Comparison of ENCODE assay signal across 12 cellular contexts in the genomic region with DNA sequence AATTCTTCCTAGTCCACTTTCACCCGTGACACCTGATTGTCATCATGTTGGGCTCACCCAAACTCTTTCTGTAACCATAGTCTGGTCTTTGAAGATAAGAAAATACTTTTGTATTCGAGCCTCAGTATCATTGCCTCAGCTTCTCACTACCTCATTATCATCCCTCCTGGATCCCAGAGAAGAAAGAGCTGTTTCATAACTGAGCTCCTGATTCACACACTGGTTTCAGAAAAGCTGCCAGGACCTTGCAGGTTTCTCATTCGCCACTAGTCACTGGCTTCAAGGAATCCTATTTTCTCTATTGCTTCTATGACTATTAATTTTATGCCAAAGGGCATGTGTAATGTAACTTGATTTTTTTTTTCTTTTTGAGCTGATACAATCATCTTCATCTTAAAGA. TPM values are rescaled to one million over a fixed set of nuclear protein-coding genes. Genes with fewer than 3 reads are reported as not detected.
DNase-seq lines count a peak whose midpoint lies in the region; ATAC-seq lines count a peak whose summit lies in the region.
"Had no signal": no experiment of that assay in that cellular context is flagged by ENCODE, and none has a peak within 500 bp of the region (broad histone marks: within the 10 kb centered on the region; RNA-seq: fewer than 3 reads in every experiment).

No MANE protein-coding gene starts in this region.

- no peak for DNase-seq in activated T-cell treated with anti-CD3 and anti-CD28 coated beads, Interleukin-2, amount 50 U/mL, for 4 hours
- no peak for DNase-seq in activated T-cell treated with anti-CD3 and anti-CD28 coated beads, Interleukin-2, amount 50 U/mL, for 24 hours
- peak; percentile 30 to 36 for DNase-seq in SW 1271 (lab: John Stamatoyannopoulos, UW)
- DNase-seq in fibroblast of gingiva (ENCODE audit: low read depth) = peak; percentile 56
- peak; percentile 53 for DNase-seq in superior temporal gyrus (ENCODE audit: extremely low spot score)
- DNase-seq in amygdala (lab: John Stamatoyannopoulos, UW) = no peak
- no peak for DNase-seq in activated effector memory CD4-positive, alpha-beta T cell treated with anti-CD3 and anti-CD28 coated beads, Interleukin-2, amount 50 U/mL, for 16 hours
- DNase-seq: NCI-H1105; stimulated activated CD4-positive, alpha-beta T cell treated with anti-CD3 and anti-CD28 coated beads, Interleukin-1b, Interleukin-23, amount 100 ng/mL, for 48 hours; T1000 had no signal

- H3K27me3 Mint-ChIP-seq in activated T-cell treated with anti-CD3 and anti-CD28 coated beads, Interleukin-2, amount 50 U/mL, for 4 hours (ENCODE audit: low read depth) = peaks cover 20% of the 10 kb centered on the region
- peaks cover 22% of the 10 kb centered on the region for H3K27me3 Mint-ChIP-seq in activated T-cell treated with anti-CD3 and anti-CD28 coated beads, Interleukin-2, amount 50 U/mL, for 24 hours

- H3K36me3 Mint-ChIP-seq in activated T-cell treated with anti-CD3 and anti-CD28 coated beads, Interleukin-2, amount 50 U/mL, for 4 hours (ENCODE audit: insufficient read depth) = no peaks in the 10 kb centered on the region
- peaks cover 4% of the 10 kb centered on the region for H3K36me3 Mint-ChIP-seq in activated T-cell treated with anti-CD3 and anti-CD28 coated beads, Interleukin-2, amount 50 U/mL, for 24 hours (ENCODE audit: low read depth)

- peaks cover 25% of the 10 kb centered on the region for H3K4me1 Mint-ChIP-seq in activated T-cell treated with anti-CD3 and anti-CD28 coated beads, Interleukin-2, amount 50 U/mL, for 4 hours (ENCODE audit: low read depth)
- H3K4me1 Mint-ChIP-seq in activated T-cell treated with anti-CD3 and anti-CD28 coated beads, Interleukin-2, amount 50 U/mL, for 24 hours (ENCODE audit: low read depth) = peaks cover 23% of the 10 kb centered on the region

- H3K27ac Mint-ChIP-seq in activated T-cell treated with anti-CD3 and anti-CD28 coated beads, Interleukin-2, amount 50 U/mL, for 24 hours = no peak overlapping the region

- H3K9me3 Mint-ChIP-seq in activated T-cell treated with anti-CD3 and anti-CD28 coated beads, Interleukin-2, amount 50 U/mL, for 4 hours = no peaks in the 10 kb centered on the region
- H3K9me3 Mint-ChIP-seq in activated T-cell treated with anti-CD3 and anti-CD28 coated beads, Interleukin-2, amount 50 U/mL, for 24 hours = no peaks in the 10 kb centered on the region
- H3K9me3 Mint-ChIP-seq: neural crest cell had no signal

- no peak for ATAC-seq in activated T-cell treated with anti-CD3 and anti-CD28 coated beads, Interleukin-2, amount 50 U/mL, for 4 hours
- no peak for ATAC-seq in GM21825 (IDR thresholded peaks at IDR 0.05; ENCODE audit: unreplicated experiment)

- peak overlapping the region; percentile 17 for H3K4me3 Mint-ChIP-seq in activated T-cell treated with anti-CD3 and anti-CD28 coated beads, Interleukin-2, amount 50 U/mL, for 4 hours
- no peak overlapping the region for H3K4me3 Mint-ChIP-seq in activated T-cell treated with anti-CD3 and anti-CD28 coated beads, Interleukin-2, amount 50 U/mL, for 24 hours
- H3K4me3 Mint-ChIP-seq: neural crest cell had no signal

RNA-seq across cellular contexts. Expression of gene CRIM1, which starts 2.9 kb away (rescaled TPM):
- 10 to 100 TPM; 17.9 to 23.8 (median 22.9) TPM for total RNA-seq in activated T-cell treated with anti-CD3 and anti-CD28 coated beads, Interleukin-2, amount 50 U/mL, for 4 hours

Comparison
In these comparisons a context has a peak if more than half of its experiments do, and no peak if none do; other contexts are left out.
1. DNase-seq: peak in SW 1271 (2 of 2), fibroblast of gingiva (single experiment) and superior temporal gyrus (single experiment); none in activated T-cell treated with anti-CD3 and anti-CD28 coated beads, Interleukin-2, amount 50 U/mL, for 4 hours (single experiment), activated T-cell treated with anti-CD3 and anti-CD28 coated beads, Interleukin-2, amount 50 U/mL, for 24 hours (single experiment), amygdala (0 of 56) and activated effector memory CD4-positive, alpha-beta T cell treated with anti-CD3 and anti-CD28 coated beads, Interleukin-2, amount 50 U/mL, for 16 hours (single experiment).